15 cellular contexts compared by ENCODE assay signal in the genomic region with DNA sequence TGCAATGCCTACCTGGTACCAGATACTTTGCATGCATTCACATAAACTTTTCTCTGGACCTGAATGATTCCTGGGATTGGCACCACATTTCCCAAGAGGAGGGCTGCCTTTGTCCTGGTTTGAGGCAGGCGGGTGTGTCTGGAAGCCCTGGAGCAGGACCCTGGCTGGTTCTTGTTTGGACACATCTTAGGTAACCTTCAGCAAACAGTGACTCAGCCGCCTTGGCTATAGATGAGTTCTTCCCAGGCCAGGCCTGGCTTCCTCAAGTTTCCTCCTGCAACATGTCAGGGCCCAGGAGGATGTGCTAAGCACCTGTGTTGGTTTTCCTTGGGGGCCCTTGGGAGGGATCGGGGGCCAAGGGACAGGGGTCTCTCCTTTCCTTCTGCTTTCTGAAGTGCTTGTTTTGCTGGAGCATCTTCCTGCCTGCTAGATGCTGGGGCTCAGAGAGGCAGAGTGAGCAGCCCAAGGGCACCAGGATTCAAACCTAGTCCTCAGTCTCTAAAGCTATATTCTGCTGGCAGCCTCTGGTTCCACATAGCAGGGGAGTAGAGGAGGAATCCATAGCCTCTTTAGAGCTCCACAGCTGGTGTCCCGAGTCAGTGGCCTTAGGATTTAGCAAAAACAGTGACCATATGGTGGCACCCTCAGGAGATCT. TPM values are rescaled to one million over a fixed set of nuclear protein-coding genes. Genes with fewer than 3 reads are reported as not detected.
A peak's percentile ranks its signal among the peaks of the same experiment; 100 is the strongest.
DNase-seq lines count a peak whose midpoint lies in the region; ATAC-seq and TF ChIP-seq lines count a peak whose summit lies in the region.
"Had no signal": no experiment of that assay in that cellular context is flagged by ENCODE, and none has a peak within 500 bp of the region (broad histone marks: within the 10 kb centered on the region; RNA-seq: fewer than 3 reads in every experiment).

No MANE protein-coding gene starts in this region.

- in situ Hi-C loops in Caki2 (cut with HindIII; ENCODE audit: low pct_unique_long_range_greater_than_20kb, low sequenced_read_pairs), result no loop called here

- peak; percentile 46 for DNase-seq in Caki2 (ENCODE audit: low read depth)
- DNase-seq in MG63, result peak; percentile 45
- DNase-seq in colonic mucosa, result peak; percentile 74
- DNase-seq in mucosa of gallbladder (ENCODE audit: low spot score), result peak; percentile 81
- no peak for DNase-seq in D341Med (ENCODE audit: low spot score)
- DNase-seq in psoas muscle, result no peak
- no peak for DNase-seq in DMS79 (lab: John Stamatoyannopoulos, UW)
- DNase-seq: activated B cell treated with CpG ODN at 0.5 μM for 24 hours, GDM1, GOT3, NCI-H1694 treated with DMSO at 0.1 percent for 48 hours, NCI-H526 treated with DMSO at 0.1 percent for 48 hours had no signal

- no peak for TF ChIP-seq CTCF in colonic mucosa (IDR thresholded peaks at IDR 0.05)
- TF ChIP-seq CTCF in psoas muscle (IDR thresholded peaks at IDR 0.05), result no peak

- H3K9me3 ChIP-seq in MG63 (no peaks in the 10 kb centered on the region), colonic mucosa (no peaks in the 10 kb centered on the region), psoas muscle (no peaks in the 10 kb centered on the region)

- H3K27me3 ChIP-seq in MG63 (no peaks in the 10 kb centered on the region), colonic mucosa (no peaks in the 10 kb centered on the region), psoas muscle (ENCODE audit: insufficient read depth in 3 of 3, low read length in 2 of 3) (peaks cover 0 to 2% (median 0%) of the 10 kb centered on the region in 3 donors)

- no peak overlapping the region for H3K9ac ChIP-seq in colonic mucosa (ENCODE audit: low read depth in 2 of 2, low read length in 2 of 2)

- 61 to 73% (median 72%) methylated on average over 4 of the region's 4 CpGs for WGBS in psoas muscle, 3 donors

- ATAC-seq in psoas muscle (no peak), GM18502 (IDR thresholded peaks at IDR 0.05; ENCODE audit: poor library complexity, unreplicated experiment) (no peak)

- intact Hi-C loops in colonic mucosa (cut with DNase I), result no loop called here
- intact Hi-C loops in psoas muscle (cut with DNase I), result no loop called here

- H3K4me3 ChIP-seq in MG63, result no peak overlapping the region
- H3K4me3 ChIP-seq in colonic mucosa, result no peak overlapping the region
- no peak overlapping the region for H3K4me3 ChIP-seq in psoas muscle

- H3K27ac ChIP-seq in colonic mucosa (no peak overlapping the region), psoas muscle (no peak overlapping the region)

- H3K36me3 ChIP-seq in MG63 (no peaks in the 10 kb centered on the region), colonic mucosa (no peaks in the 10 kb centered on the region), psoas muscle (ENCODE audit: insufficient read depth in 1 of 2, low read depth in 1 of 2) (no peaks in the 10 kb centered on the region)

- H3K4me1 ChIP-seq in colonic mucosa (peaks cover 4% of the 10 kb centered on the region), psoas muscle (no peaks in the 10 kb centered on the region)

RNA-seq across cellular contexts. Expression of gene PAX7, which starts 38.2 kb away (rescaled TPM):
- total RNA-seq in Caki2 (2014; rRNA removed; shearing (Covaris generic); ENCODE audit: low replicate concordance), result not detected in 2 replicates
- total RNA-seq in MG63 (2014; rRNA removed; shearing (Covaris generic); ENCODE audit: low replicate concordance), result not detected in 2 replicates
- not detected for total RNA-seq in colonic mucosa
- total RNA-seq in mucosa of gallbladder, result not detected
- 10 to 100 TPM in 1 of 4 donors, 1 to 10 TPM in 3; 2.6 to 11.7 (median 5.4) TPM for total RNA-seq in psoas muscle
- 1 to 10 TPM; 1.7 to 3.3 (median 2.7) TPM for polyA plus RNA-seq in psoas muscle
- total RNA-seq: activated B cell treated with CpG ODN at 0.5 μM for 24 hours; activated CD8-positive, alpha-beta memory T cell treated with anti-CD3 and anti-CD28 coated beads for 36 hours; T-helper 1 cell treated with Interleukin-12 subunit alpha and Interleukin-12 subunit beta and Interleukin-4 antibody, amounts not matched to agents 30 ng/mL and 1 ng/mL, for 36 hours had no signal

Comparison
In these comparisons a context has a peak if more than half of its experiments do, and no peak if none do; other contexts are left out.
1. DNase-seq: peak in Caki2 (single experiment), MG63 (single experiment), colonic mucosa (single experiment) and mucosa of gallbladder (single experiment); none in D341Med (single experiment), psoas muscle (0 of 2) and DMS79 (single experiment).